8 cellular contexts compared by ENCODE assay signal in the genomic region with DNA sequence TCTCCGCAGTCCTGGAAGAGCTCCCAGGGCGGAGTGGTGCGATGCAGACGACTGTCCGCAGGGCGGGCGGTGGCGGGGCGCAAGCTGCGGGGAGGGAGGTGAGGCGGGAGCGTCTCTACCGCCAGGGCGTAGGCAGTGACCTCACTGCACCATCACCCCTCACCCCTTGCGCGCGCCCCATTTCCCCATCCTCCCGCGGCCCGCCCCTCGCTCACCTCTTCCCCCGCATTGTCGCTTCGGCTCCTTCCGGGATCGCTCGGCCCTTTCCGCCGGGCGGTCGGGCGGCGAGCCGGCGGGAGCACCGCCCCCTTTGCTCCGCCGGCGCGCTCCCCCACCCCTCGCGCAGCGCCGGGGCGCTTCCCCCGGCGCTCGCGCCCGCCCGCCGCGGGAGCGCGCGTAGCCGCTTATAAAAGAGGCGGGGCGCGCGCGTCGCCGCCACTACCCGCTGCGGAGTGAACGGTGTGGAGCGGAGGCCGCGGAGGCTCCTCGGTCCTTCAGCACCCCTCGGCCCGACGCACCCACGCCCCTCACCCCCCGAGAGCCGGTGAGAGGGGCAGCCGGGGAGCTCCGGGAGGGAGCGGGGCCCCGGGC.
A peak's percentile ranks its signal among the peaks of the same experiment; 100 is the strongest.
DNase-seq lines count a peak whose midpoint lies in the region; ATAC-seq and TF ChIP-seq lines count a peak whose summit lies in the region.

A gene (plus strand): TSS at position 435 of the 591 bp plus-strand sequence. CDS start 14,154 bp downstream, outside the sequence.

- peak; percentile 72 for ATAC-seq in GM19025 (IDR thresholded peaks at IDR 0.05; ENCODE audit: low read depth, unreplicated experiment)
- ATAC-seq in HG03196 (IDR thresholded peaks at IDR 0.05; ENCODE audit: unreplicated experiment): peak; percentile 72

- peak within 1 kb of the TSS; percentile 96 for H3K27ac ChIP-seq in caudate nucleus (ENCODE audit: low read depth, low read length)

- no peak for TF ChIP-seq CTCF in AG09319 (IDR thresholded peaks at IDR 0.05; ENCODE audit: low read depth, low read length)

- DNase-seq in AG09319 (ENCODE audit: extremely low read depth, low read depth) (peak; percentile 71), NCI-H345 treated with DMSO at 0.1 percent for 48 hours (lab: John Stamatoyannopoulos, UW; ENCODE audit: unreplicated experiment) (peak; percentile 83), caudate nucleus (lab: John Stamatoyannopoulos, UW) (peak in 59 of 61 donors; percentile 42 to 96 (median 85)), islet precursor cell (peak; percentile 90)
- peak; percentile 86 to 92 (median 91) for DNase-seq in activated CD4-positive, CD25-positive, alpha-beta regulatory T cell (lab: John Stamatoyannopoulos, UW)
- peak; percentile 96 for DNase-seq in stimulated activated CD4-positive, alpha-beta T cell treated with anti-CD3 and anti-CD28 coated beads, Interleukin-12 subunit alpha, Interleukin-12 subunit beta, amount 100 ng/mL, for 4 hours

Comparison
In these comparisons a context has a peak if more than half of its experiments do, and no peak if none do; other contexts are left out.
1. Peak in every context shown above with its lines: DNase-seq, ATAC-seq and H3K27ac ChIP-seq.